In genomic region chr1:101051688-101052638, GRCh38 we compare ENCODE assay signal across 11 cellular contexts. TPM values are rescaled to one million over a fixed set of nuclear protein-coding genes. Genes with fewer than 3 reads are reported as not detected.
A peak's percentile ranks its signal among the peaks of the same experiment; 100 is the strongest.
DNase-seq lines count a peak whose midpoint lies in the region; ATAC-seq, FAIRE-seq and TF ChIP-seq lines count a peak whose summit lies in the region.
"Had no signal": no experiment of that assay in that cellular context is flagged by ENCODE, and none has a peak within 500 bp of the region (broad histone marks: within the 10 kb centered on the region; RNA-seq: fewer than 3 reads in every experiment).

No MANE protein-coding gene starts in this region.

- no peaks in the 10 kb centered on the region for H3K36me3 ChIP-seq in GM06990 (ENCODE audit: control insufficient read depth, insufficient read depth, low read length)

- no peak for FAIRE-seq in frontal cortex (lab: Jason Lieb, UNC)
- FAIRE-seq: endothelial cell of umbilical vein had no signal

- no peaks in the 10 kb centered on the region for H3K27me3 ChIP-seq in GM06990 (replicated peaks; ENCODE audit: control insufficient read depth, insufficient read depth, low read length)

- TF ChIP-seq CTCF in GM06990 (IDR thresholded peaks at IDR 0.05; ENCODE audit: insufficient read depth, low read length, poor library complexity, severe bottlenecking), result no peak
- TF ChIP-seq CTCF in omental fat pad (IDR thresholded peaks at IDR 0.05), result no peak

- peak; percentile 87 for ATAC-seq in GM19035 (IDR thresholded peaks at IDR 0.05; ENCODE audit: unreplicated experiment)
- ATAC-seq in HG02870 (IDR thresholded peaks at IDR 0.05; ENCODE audit: unreplicated experiment), result peak; percentile 88
- ATAC-seq in omental fat pad (ENCODE audit: low FRiP score), result no peak

- H3K4me3 ChIP-seq in GM06990 (replicated peaks; ENCODE audit: low read depth, low read length), result peak overlapping the region; percentile 25; the same call in 1 of the 2 replicates
- H3K4me3 ChIP-seq: lung had no signal

- DNase-seq in GM06990 (ENCODE audit: extremely low read depth, insufficient read length), result peak; percentile 31
- peak; percentile 56 for DNase-seq in NCI-H82 treated with DMSO at 0.1 percent for 48 hours (lab: John Stamatoyannopoulos, UW; ENCODE audit: unreplicated experiment)
- no peak for DNase-seq in omental fat pad (ENCODE audit: low spot score)
- no peak for DNase-seq in frontal cortex (ENCODE audit: low spot score in 2 of 2)
- DNase-seq in stimulated activated CD8-positive, alpha-beta memory T cell treated with anti-CD3 and anti-CD28 coated beads, Interleukin-4, amount 100 ng/mL, for 48 hours, result no peak
- DNase-seq in NCI-H526 treated with DMSO at 0.1 percent for 48 hours (lab: John Stamatoyannopoulos, UW), result no peak
- DNase-seq: activated T-cell treated with anti-CD3 and anti-CD28 coated beads for 4 hours had no signal

RNA-seq across cellular contexts. Expression of gene DPH5, which starts 26.4 kb away (rescaled TPM):
- total RNA-seq in omental fat pad, result 10 to 100 TPM in 3 of 4 donors, 1 to 10 TPM in 1; 8.8 to 35.3 (median 15.8) TPM
- 40.8 TPM for total RNA-seq in frontal cortex

Comparison
In these comparisons a context has a peak if more than half of its experiments do, and no peak if none do; other contexts are left out.
1. DNase-seq: peak in GM06990 (single experiment) and NCI-H82 treated with DMSO at 0.1 percent for 48 hours (single experiment); none in omental fat pad (single experiment), frontal cortex (0 of 2), stimulated activated CD8-positive, alpha-beta memory T cell treated with anti-CD3 and anti-CD28 coated beads, Interleukin-4, amount 100 ng/mL, for 48 hours (single experiment) and NCI-H526 treated with DMSO at 0.1 percent for 48 hours (single experiment).